Comparison of ENCODE assay signal across 8 cellular contexts in the genomic region with DNA sequence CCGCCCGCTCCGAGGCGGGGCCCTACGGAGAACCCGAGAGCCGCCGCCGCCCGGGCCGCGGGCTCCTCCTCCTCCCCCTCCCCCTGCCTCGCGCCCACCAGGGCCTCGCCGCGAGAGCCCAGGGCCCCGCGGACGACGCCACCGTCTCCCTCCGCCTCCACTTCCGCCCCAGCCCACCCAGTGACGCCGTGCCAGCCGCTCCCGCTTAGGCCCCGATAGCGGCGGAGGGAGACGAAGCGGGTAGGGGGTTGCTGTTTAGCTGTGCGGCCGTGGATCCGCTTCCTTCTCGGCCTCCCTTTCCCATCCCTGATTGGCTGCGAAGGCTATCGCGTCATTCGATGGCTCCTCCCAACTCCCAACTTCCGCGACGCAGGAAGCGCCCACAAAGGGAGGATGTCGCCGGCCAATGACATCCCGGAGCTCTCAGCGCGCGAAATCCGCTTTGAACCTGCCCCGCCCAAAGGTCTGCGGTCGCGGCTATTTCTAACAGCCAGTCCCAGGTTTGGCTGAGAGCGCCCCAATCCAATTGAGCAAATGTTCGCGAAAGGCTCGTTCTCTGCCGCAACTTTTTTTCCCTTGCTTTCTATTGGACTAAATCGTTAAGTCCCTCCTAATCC. TPM values are rescaled to one million over a fixed set of nuclear protein-coding genes. Genes with fewer than 3 reads are reported as not detected.
A peak's percentile ranks its signal among the peaks of the same experiment; 100 is the strongest.
DNase-seq lines count a peak whose midpoint lies in the region; ATAC-seq and TF ChIP-seq lines count a peak whose summit lies in the region.

Gene FAM76B, minus strand, starts transcription at position 277 of the 617 bp plus-strand sequence. CDS start 304 bp downstream, outside the sequence.

- peak; percentile 67 for ATAC-seq in GM19043 (IDR thresholded peaks at IDR 0.05; ENCODE audit: low read depth, unreplicated experiment)
- ATAC-seq in HG03378 (IDR thresholded peaks at IDR 0.05; ENCODE audit: unreplicated experiment), result peak; percentile 72

- DNase-seq in AG10803 (ENCODE audit: low read depth) (peak; percentile 99), NCI-H460 (ENCODE audit: extremely low read depth, low read depth) (peak; percentile 95), cerebellar nuclear complex (lab: John Stamatoyannopoulos, UW) (peak; percentile 90 to 96), islet precursor cell (peak; percentile 99)
- DNase-seq in activated CD4-positive, CD25-positive, alpha-beta regulatory T cell treated with anti-CD3 and anti-CD28 coated beads, Interleukin-2, amount 50 U/mL, for 72 hours, result peak; percentile 93
- DNase-seq in stimulated activated CD4-positive, alpha-beta T cell treated with anti-CD3 and anti-CD28 coated beads, Interleukin-12 subunit alpha, Interleukin-12 subunit beta, amount 100 ng/mL, for 48 hours (ENCODE audit: low read depth in 2 of 3, low spot score in 1 of 3), result peak; percentile 92 to 94 (median 93)

- H3K4me3 ChIP-seq in AG10803 (ENCODE audit: low read length), result peak within 1 kb of the TSS; percentile 91

- TF ChIP-seq CTCF in AG10803 (conservative IDR thresholded peaks at IDR 0.05; ENCODE audit: low read length), result no peak

RNA-seq across cellular contexts. Expression of gene FAM76B, which starts in this region (rescaled TPM):
- 19.6 and 21.1 TPM in 2 replicates for total RNA-seq in NCI-H460 (2014; rRNA removed; shearing (Covaris generic))
- 29.4 and 61.8 TPM in 2 replicates for polyA plus RNA-seq in NCI-H460 (2014; cell fraction: nucleus; rRNA removed)

Comparison
In these comparisons a context has a peak if more than half of its experiments do, and no peak if none do; other contexts are left out.
1. Peak in every context shown above with its lines: DNase-seq, ATAC-seq and H3K4me3 ChIP-seq.